In genomic region chr14:98112211-98112780, GRCh38 we compare ENCODE assay signal across 22 cellular contexts.
DNase-seq lines count a peak whose midpoint lies in the region; ATAC-seq, FAIRE-seq and TF ChIP-seq lines count a peak whose summit lies in the region.
"Had no signal": no experiment of that assay in that cellular context is flagged by ENCODE, and none has a peak within 500 bp of the region (broad histone marks: within the 10 kb centered on the region; RNA-seq: fewer than 3 reads in every experiment).

No MANE protein-coding gene starts in this region.

- H3K27ac ChIP-seq in HepG2 (ENCODE audit: extremely low read length, insufficient read depth, low read length) = no peak overlapping the region
- H3K27ac ChIP-seq in right lobe of liver = no peak overlapping the region
- H3K27ac ChIP-seq in OCI-LY3 (ENCODE audit: low read length) = 0 out of 2 replicates have a peak overlapping the region, but pooled peaks have one; percentile 0
- H3K27ac ChIP-seq: BLaER1, PC-9, SJSA1 had no signal

- FAIRE-seq in HepG2 (lab: Jason Lieb, UNC) (no peak), D721Med (lab: Jason Lieb, UNC) (no peak)
- FAIRE-seq: A204.1, H54 had no signal

- H3K4me1 ChIP-seq in HepG2 (ENCODE audit: insufficient read depth, low read length) (no peaks in the 10 kb centered on the region), right lobe of liver (no peaks in the 10 kb centered on the region), OCI-LY3 (ENCODE audit: low read length) (peaks cover 83% of the 10 kb centered on the region)
- H3K4me1 ChIP-seq: BLaER1, SJSA1 had no signal

- no peak for TF ChIP-seq RAD21 in HepG2 (CRISPR knock-in tag; IDR thresholded peaks at IDR 0.05)

- DNase-seq in HepG2 (ENCODE audit: low spot score) = no peak
- DNase-seq in right lobe of liver = no peak
- DNase-seq in epithelial cell of proximal tubule (ENCODE audit: low read depth) = peak; percentile 37
- DNase-seq in Right ventricle myocardium superior = no peak
- DNase-seq in activated CD4-positive, alpha-beta T cell treated with anti-CD3 and anti-CD28 coated beads for 48 hours = no peak
- no peak for DNase-seq in D721Med (ENCODE audit: insufficient read length, low spot score)
- DNase-seq: CD8-positive, alpha-beta T cell; DND-41; GDM1; HFFc6; Kasumi-1; NCI-H1048; NCI-H1436 treated with DMSO at 0.1 percent for 48 hours; NCI-H2081; NCI-H748 treated with DMSO at 0.1 percent for 48 hours; PC-9 had no signal

- no peak overlapping the region for H3K4me3 ChIP-seq in HepG2 (replicated peaks in 1 of 3; ENCODE audit: insufficient read depth in 1 of 3, low read depth in 2 of 3, low read length in 3 of 3)
- no peak overlapping the region for H3K4me3 ChIP-seq in right lobe of liver
- no peak overlapping the region for H3K4me3 ChIP-seq in OCI-LY3 (ENCODE audit: low read length)
- H3K4me3 ChIP-seq in epithelial cell of proximal tubule (ENCODE audit: low read depth, low read length) = no peak overlapping the region
- H3K4me3 ChIP-seq: BLaER1, PC-9, SJSA1 had no signal

- POLR2A ChIA-PET in HepG2 (lab: Yijun Ruan, JAX) = no interaction called here

- intact Hi-C loops in HepG2 (cut with micrococcal nuclease; ENCODE audit: unreplicated experiment) = no loop called here
- intact Hi-C loops in right lobe of liver (cut with DNase I) = no loop called here
- intact Hi-C loops in Right ventricle myocardium superior (cut with DNase I) = no loop called here

- BruUV-seq in HepG2 (replicated peaks; lab: Mats Ljungman, UMichigan) = no TSS peak

- no peak for TF ChIP-seq EP300 in HepG2 (IDR thresholded peaks at IDR 0.05; ENCODE audit: low read depth in 2 of 2, low read length in 2 of 2)
- no peak for TF ChIP-seq EP300 in HepG2 (CRISPR knock-in tag; IDR thresholded peaks at IDR 0.05; ENCODE audit: borderline replicate concordance)

- H3K27me3 ChIP-seq in HepG2 (ENCODE audit: control insufficient read depth in 1 of 2, insufficient read depth in 2 of 2, low read length in 2 of 2) (no peaks in the 10 kb centered on the region), right lobe of liver (no peaks in the 10 kb centered on the region), OCI-LY3 (ENCODE audit: low read depth, low read length) (no peaks in the 10 kb centered on the region)
- H3K27me3 ChIP-seq: BLaER1, SJSA1 had no signal

- H4K20me1 ChIP-seq in HepG2 (ENCODE audit: insufficient read depth, low read length) (no peaks in the 10 kb centered on the region), OCI-LY3 (ENCODE audit: insufficient read depth, low read length) (no peaks in the 10 kb centered on the region)
- H4K20me1 ChIP-seq: BLaER1 had no signal

- no peak for TF ChIP-seq CTCF in HepG2 (CRISPR knock-in tag; IDR thresholded peaks at IDR 0.05)
- TF ChIP-seq CTCF in right lobe of liver (IDR thresholded peaks at IDR 0.05) = no peak
- no peak for TF ChIP-seq CTCF in OCI-LY3 (IDR thresholded peaks at IDR 0.05; ENCODE audit: low read depth, low read length)
- no peak for TF ChIP-seq CTCF in epithelial cell of proximal tubule (conservative IDR thresholded peaks at IDR 0.05; ENCODE audit: low read depth, low read length)
- no peak for TF ChIP-seq CTCF in D721Med (IDR thresholded peaks at IDR 0.05; ENCODE audit: insufficient read depth, missing control alignments)

- H3K36me3 ChIP-seq in HepG2 (replicated peaks in 1 of 2; ENCODE audit: control insufficient read depth in 1 of 2, insufficient read depth in 2 of 2, low read length in 2 of 2) = no peaks in the 10 kb centered on the region
- no peaks in the 10 kb centered on the region for H3K36me3 ChIP-seq in right lobe of liver
- no peaks in the 10 kb centered on the region for H3K36me3 ChIP-seq in OCI-LY3 (replicated peaks; ENCODE audit: low read depth, low read length)
- H3K36me3 ChIP-seq: BLaER1, SJSA1 had no signal

- H2AFZ ChIP-seq in HepG2 (ENCODE audit: low read length) (no peak overlapping the region), OCI-LY3 (ENCODE audit: low read depth, low read length) (no peak overlapping the region)
- H2AFZ ChIP-seq: PC-9 had no signal

- no peak overlapping the region for H3K9ac ChIP-seq in HepG2 (ENCODE audit: insufficient read depth, low read depth, low read length)
- H3K9ac ChIP-seq in OCI-LY3 (ENCODE audit: low read length) = no peak overlapping the region
- H3K9ac ChIP-seq: BLaER1 had no signal

- in situ Hi-C loops in HepG2 (cut with HindIII; ENCODE audit: extremely low pct_ligation_motif_present, low pct_unique_long_range_greater_than_20kb) = no loop called here

- H3K79me2 ChIP-seq in HepG2 (ENCODE audit: insufficient read depth, low read length) (no peaks in the 10 kb centered on the region), OCI-LY3 (ENCODE audit: low read length) (no peaks in the 10 kb centered on the region)

- WGBS in HepG2 (ENCODE audit: low lambda C conversion rate) = under 1% methylated on average over 5 of the region's 5 CpGs
- 26% methylated on average over 5 of the region's 5 CpGs for WGBS in right lobe of liver (ENCODE audit: insufficient coverage, low coverage, low lambda C conversion rate, missing lambda C conversion rate)

- TF ChIP-seq POLR2A in HepG2 (IDR thresholded peaks at IDR 0.05; ENCODE audit: insufficient read depth in 1 of 2, low read depth in 2 of 2, low read length in 2 of 2) (no peak), right lobe of liver (IDR thresholded peaks at IDR 0.05) (no peak)

- peaks cover 91% of the 10 kb centered on the region for H3K9me3 ChIP-seq in HepG2 (ENCODE audit: low read length)
- H3K9me3 ChIP-seq in right lobe of liver = no peaks in the 10 kb centered on the region
- no peaks in the 10 kb centered on the region for H3K9me3 ChIP-seq in OCI-LY3 (ENCODE audit: insufficient read depth, low read length)
- H3K9me3 ChIP-seq: BLaER1, SJSA1 had no signal

- no peak for ATAC-seq in HepG2
- ATAC-seq in right lobe of liver = no peak
- no peak for ATAC-seq in Right ventricle myocardium superior (ENCODE audit: poor library complexity)
- ATAC-seq in HG03135 (IDR thresholded peaks at IDR 0.05; ENCODE audit: unreplicated experiment) = no peak
- ATAC-seq: CD8-positive, alpha-beta T cell had no signal

- H3K4me2 ChIP-seq in HepG2 (ENCODE audit: low read depth, low read length) = no peak overlapping the region
- 0 out of 2 replicates have a peak overlapping the region, but pooled peaks have one; percentile 7 for H3K4me2 ChIP-seq in OCI-LY3 (ENCODE audit: low read length)
- H3K4me2 ChIP-seq: BLaER1, PC-9 had no signal

- CTCF ChIA-PET in HepG2 (lab: Yijun Ruan, JAX; ENCODE audit: low intra/inter-chr PET ratio, low total read pairs) = no interaction called here

TF ChIP-seq in HepG2, 621 proteins besides CTCF, POLR2A, EP300 and RAD21:
- TF ChIP-seq ZNF616 (CRISPR knock-in tag; IDR thresholded peaks at IDR 0.05; ENCODE audit: low read depth) (no peak), MNT (IDR thresholded peaks at IDR 0.05) (peak; percentile 27; the same call in 1 of the 2 replicates)
